In genomic region chr11:12655842-12656241, GRCh38 we compare ENCODE assay signal across 11 cellular contexts. TPM values are rescaled to one million over a fixed set of nuclear protein-coding genes. Genes with fewer than 3 reads are reported as not detected.
"Had no signal": no experiment of that assay in that cellular context is flagged by ENCODE, and none has a peak within 500 bp of the region (broad histone marks: within the 10 kb centered on the region; RNA-seq: fewer than 3 reads in every experiment).

No MANE protein-coding gene starts in this region.

- H3K4me3 ChIP-seq: GM23338, HAP-1 had no signal

- H3K27ac ChIP-seq: HL-60, KMS-11 had no signal

- H3K36me3 ChIP-seq: HAP-1 had no signal

- H3K9me3 ChIP-seq: HAP-1 had no signal

- H3K4me2 ChIP-seq: GM23338, KMS-11 had no signal

- H2AFZ ChIP-seq: GM23338 had no signal

- ATAC-seq: GM23338, HepG2 had no signal

- DNase-seq: H7, HFFc6, Karpas-422, KBM-7 had no signal

- H3K9ac ChIP-seq: KMS-11 had no signal

- H3K4me1 ChIP-seq: HAP-1 had no signal

- FAIRE-seq: H1, HepG2 had no signal

RNA-seq across cellular contexts. Expression of gene TEAD1, which starts 18.4 kb away (rescaled TPM):
- polyA plus RNA-seq: IgD-negative memory B cell had no signal
